In the genomic region with DNA sequence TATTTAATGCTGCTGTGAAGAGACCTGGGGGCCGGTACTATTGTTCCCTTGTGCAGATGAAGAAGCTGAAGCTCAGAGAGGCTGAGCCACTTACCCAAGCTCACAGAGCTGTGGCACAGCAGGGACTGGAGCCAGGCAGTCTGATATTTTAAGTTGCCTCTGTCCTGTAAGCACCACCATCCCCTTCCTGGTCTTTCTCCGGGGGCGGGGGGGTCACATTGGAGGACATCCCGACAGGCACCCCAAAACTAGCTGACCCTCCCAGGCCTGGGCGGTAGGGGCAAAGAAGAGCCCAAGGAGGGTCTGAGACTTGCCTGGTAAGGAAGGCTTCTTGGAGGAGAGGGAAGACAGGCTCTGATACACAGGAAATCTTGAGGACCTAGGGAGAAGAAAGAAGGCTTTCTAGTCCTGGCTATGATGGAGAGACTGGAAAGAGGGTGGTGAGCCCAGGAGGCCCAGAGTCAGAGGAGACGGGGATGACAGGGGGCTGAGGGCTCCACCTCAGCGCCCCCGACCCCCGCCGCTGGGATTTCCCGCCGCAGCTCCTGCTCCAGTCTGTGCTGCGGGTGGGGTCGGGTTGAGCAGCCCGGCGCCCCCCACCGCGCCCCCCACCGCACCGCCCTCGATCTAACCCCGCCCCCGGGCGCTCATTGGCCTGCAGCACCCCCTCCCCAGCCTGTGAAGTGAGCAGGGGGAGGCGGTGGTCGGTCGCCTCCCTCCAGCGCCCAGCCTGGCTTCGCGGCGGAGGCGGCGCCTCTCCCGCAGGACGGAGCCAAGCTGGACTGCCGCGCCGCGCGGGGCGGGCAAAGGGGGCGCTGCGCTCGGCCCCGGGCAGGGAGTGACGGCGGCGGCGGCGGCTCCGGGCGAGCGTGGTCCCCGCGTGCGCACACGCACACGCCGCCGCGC, we compare ENCODE assay signal across 8 cellular contexts. TPM values are rescaled to one million over a fixed set of nuclear protein-coding genes. Genes with fewer than 3 reads are reported as not detected.
A peak's percentile ranks its signal among the peaks of the same experiment; 100 is the strongest.
DNase-seq lines count a peak whose midpoint lies in the region; ATAC-seq and TF ChIP-seq lines count a peak whose summit lies in the region.

A gene (plus strand): TSS at position 711 of the 906 bp plus-strand sequence. CDS start 10,957 bp downstream, outside the sequence.

- H3K36me3 ChIP-seq in BLaER1 (no peaks in the 10 kb centered on the region), gastroesophageal sphincter (no peaks in the 10 kb centered on the region)

- peak within 1 kb of the TSS; percentile 39; the same call in 1 of the 2 replicates for H3K4me3 ChIP-seq in BLaER1
- peak within 1 kb of the TSS; percentile 18 to 59 for H3K4me3 ChIP-seq in gastroesophageal sphincter

- peak within 1 kb of the TSS; percentile 40 for H3K4me2 ChIP-seq in BLaER1

- DNase-seq in NCI-H2227 (lab: John Stamatoyannopoulos, UW; ENCODE audit: unreplicated experiment), result peak; percentile 80
- peak in 45 of 56 donors; percentile 11 to 80 (median 52) for DNase-seq in nucleus accumbens (lab: John Stamatoyannopoulos, UW)
- no peak for DNase-seq in activated naive CD4-positive, alpha-beta T cell treated with anti-CD3 and anti-CD28 coated beads, Interleukin-2, amount 50 U/mL, for 16 hours
- DNase-seq in NAMALWA (ENCODE audit: low spot score), result no peak

- H4K20me1 ChIP-seq in BLaER1, result peaks cover 16% of the 10 kb centered on the region; the same call in 1 of the 2 replicates

- H3K9ac ChIP-seq in BLaER1, result no peak within 1 kb of the TSS

- TF ChIP-seq EP300 in gastroesophageal sphincter (IDR thresholded peaks at IDR 0.05), result no peak

- TF ChIP-seq CTCF in gastroesophageal sphincter (IDR thresholded peaks at IDR 0.05), result peak in 2 of 4 experiments; percentile 4 to 17

- H3K27ac ChIP-seq in BLaER1 (no peak within 1 kb of the TSS), gastroesophageal sphincter (peak within 1 kb of the TSS in 3 of 4 donors; percentile 60 to 74 (median 73))

- peaks cover 3% of the 10 kb centered on the region; the same call in 1 of the 2 replicates for H3K9me3 ChIP-seq in BLaER1
- H3K9me3 ChIP-seq in gastroesophageal sphincter, result no peaks in the 10 kb centered on the region

- 0 to 13% methylated on average over 3 to 5 of the region's 61 CpGs for WGBS in gastroesophageal sphincter (ENCODE audit: low coverage in 1 of 2), 2 donors

- H3K27me3 ChIP-seq in BLaER1, result peaks cover 59% of the 10 kb centered on the region
- peaks cover 57% of the 10 kb centered on the region for H3K27me3 ChIP-seq in gastroesophageal sphincter

- peak; percentile 30 to 56 for TF ChIP-seq POLR2A in gastroesophageal sphincter (IDR thresholded peaks at IDR 0.05)

- ATAC-seq in gastroesophageal sphincter (peak; percentile 84), GM21515 (IDR thresholded peaks at IDR 0.05; ENCODE audit: unreplicated experiment) (no peak), GM21737 (IDR thresholded peaks at IDR 0.05; ENCODE audit: unreplicated experiment) (no peak)

- H3K4me1 ChIP-seq in BLaER1 (no peaks in the 10 kb centered on the region), gastroesophageal sphincter (peaks cover 0 to 34% (median 4%) of the 10 kb centered on the region in 3 donors)

RNA-seq across cellular contexts. Expression of the gene that starts here (rescaled TPM):
- total RNA-seq in gastroesophageal sphincter, result 10 to 100 TPM; 13.9 to 36.3 (median 24.2) TPM

Comparison
In these comparisons a context has a peak if more than half of its experiments do, and no peak if none do; other contexts are left out.
1. DNase-seq: peak in NCI-H2227 (single experiment) and nucleus accumbens (45 of 56); none in activated naive CD4-positive, alpha-beta T cell treated with anti-CD3 and anti-CD28 coated beads, Interleukin-2, amount 50 U/mL, for 16 hours (single experiment) and NAMALWA (single experiment).